25 cellular contexts compared by ENCODE assay signal in genomic region chr5:133912951-133913350, GRCh38.
"Had no signal": no experiment of that assay in that cellular context is flagged by ENCODE, and none has a peak within 500 bp of the region (broad histone marks: within the 10 kb centered on the region; RNA-seq: fewer than 3 reads in every experiment).

No MANE protein-coding gene starts in this region.

- H3K4me3 Mint-ChIP-seq: naive thymus-derived CD4-positive, alpha-beta T cell; natural killer cell treated with Interleukin-12 subunit alpha and Interleukin-12 subunit beta and Interleukin-15 and Interleukin-18, amount 100 ng/mL, for 72 hours; stimulated activated memory B cell treated with anti-CD40 and anti-IgM and Interleukin-4, amounts not matched to agents 10 μg/mL and 1 μg/mL and 100 μg/mL, for 72 hours; stimulated activated naive CD8-positive, alpha-beta T cell treated with anti-CD3 and anti-CD28 coated beads, Interleukin-15, amount 100 ng/mL, for 72 hours; type B pancreatic cell had no signal

- H3K27me3 ChIP-seq: right atrium auricular region, right lobe of liver, tibial nerve, uterus had no signal

- H3K4me1 ChIP-seq: parathyroid adenoma, psoas muscle, right atrium auricular region, tibial nerve, uterus had no signal

- H3K9ac ChIP-seq: parathyroid adenoma had no signal

- H3K9me3 Mint-ChIP-seq: naive thymus-derived CD4-positive, alpha-beta T cell; natural killer cell treated with Interleukin-12 subunit alpha and Interleukin-12 subunit beta and Interleukin-15 and Interleukin-18, amount 100 ng/mL, for 72 hours; stimulated activated memory B cell treated with anti-CD40 and anti-IgM and Interleukin-4, amounts not matched to agents 10 μg/mL and 1 μg/mL and 100 μg/mL, for 72 hours; stimulated activated naive CD8-positive, alpha-beta T cell treated with anti-CD3 and anti-CD28 coated beads, Interleukin-15, amount 100 ng/mL, for 72 hours; type B pancreatic cell had no signal

- H3K27ac Mint-ChIP-seq: naive thymus-derived CD4-positive, alpha-beta T cell; natural killer cell treated with Interleukin-12 subunit alpha and Interleukin-12 subunit beta and Interleukin-15 and Interleukin-18, amount 100 ng/mL, for 72 hours; stimulated activated memory B cell treated with anti-CD40 and anti-IgM and Interleukin-4, amounts not matched to agents 10 μg/mL and 1 μg/mL and 100 μg/mL, for 72 hours; type B pancreatic cell had no signal

- H3K36me3 Mint-ChIP-seq: naive thymus-derived CD4-positive, alpha-beta T cell; natural killer cell treated with Interleukin-12 subunit alpha and Interleukin-12 subunit beta and Interleukin-15 and Interleukin-18, amount 100 ng/mL, for 72 hours; stimulated activated memory B cell treated with anti-CD40 and anti-IgM and Interleukin-4, amounts not matched to agents 10 μg/mL and 1 μg/mL and 100 μg/mL, for 72 hours; type B pancreatic cell had no signal

- H3K4me1 Mint-ChIP-seq: stimulated activated memory B cell treated with anti-CD40 and anti-IgM and Interleukin-4, amounts not matched to agents 10 μg/mL and 1 μg/mL and 100 μg/mL, for 72 hours had no signal

- H3K4me3 ChIP-seq: left ventricle myocardium inferior, lung, mucosa of descending colon, psoas muscle, right atrium auricular region, right lobe of liver, smooth muscle cell, tibial nerve, uterus had no signal

- H3K79me2 ChIP-seq: parathyroid adenoma had no signal

- H3K36me3 ChIP-seq: left ventricle myocardium inferior, right atrium auricular region, right lobe of liver, tibial nerve, uterus had no signal

- H3K27me3 Mint-ChIP-seq: natural killer cell treated with Interleukin-12 subunit alpha and Interleukin-12 subunit beta and Interleukin-15 and Interleukin-18, amount 100 ng/mL, for 72 hours; stimulated activated memory B cell treated with anti-CD40 and anti-IgM and Interleukin-4, amounts not matched to agents 10 μg/mL and 1 μg/mL and 100 μg/mL, for 72 hours; stimulated activated naive CD8-positive, alpha-beta T cell treated with anti-CD3 and anti-CD28 coated beads, Interleukin-15, amount 100 ng/mL, for 72 hours had no signal

- H3K9me3 ChIP-seq: left ventricle myocardium inferior, mucosa of descending colon, psoas muscle, right atrium auricular region, right lobe of liver, tibial nerve, uterus had no signal

- DNase-seq: hypothalamus; islet precursor cell; left ventricle myocardium inferior; mesendoderm; midbrain; mucosa of descending colon; naive thymus-derived CD4-positive, alpha-beta T cell; psoas muscle; right lobe of liver; stimulated activated CD4-positive, alpha-beta T cell treated with anti-CD3 and anti-CD28 coated beads, Interleukin-1b, Interleukin-23, amount 100 ng/mL, for 48 hours; stimulated activated CD4-positive, alpha-beta T cell treated with anti-CD3 and anti-CD28 coated beads, Interleukin-2, amount 100 ng/mL, for 48 hours; stimulated activated CD4-positive, alpha-beta T cell treated with anti-CD3 and anti-CD28 coated beads, Interleukin-4, amount 100 ng/mL, for 4 hours; stimulated activated CD8-positive, alpha-beta memory T cell treated with anti-CD3 and anti-CD28 coated beads, Interleukin-4, amount 100 ng/mL, for 48 hours; stimulated activated naive CD4-positive, alpha-beta T cell treated with Interleukin-2 at 50 U/mL for 16 hours; stimulated activated naive CD8-positive, alpha-beta T cell treated with anti-CD3 and anti-CD28 coated beads, Interleukin-15, amount 100 ng/mL, for 72 hours; substantia nigra; uterus had no signal

- H3K27ac ChIP-seq: left ventricle myocardium inferior, parathyroid adenoma, psoas muscle, right atrium auricular region, right lobe of liver, tibial nerve, uterus had no signal

- H3K4me2 ChIP-seq: smooth muscle cell had no signal

- ATAC-seq: mucosa of descending colon; naive thymus-derived CD4-positive, alpha-beta T cell; natural killer cell treated with Interleukin-12 subunit alpha and Interleukin-12 subunit beta and Interleukin-15 and Interleukin-18, amount 100 ng/mL, for 72 hours; psoas muscle; stimulated activated memory B cell treated with anti-CD40 and anti-IgM and Interleukin-4, amounts not matched to agents 10 μg/mL and 1 μg/mL and 100 μg/mL, for 72 hours; stimulated activated naive CD8-positive, alpha-beta T cell treated with anti-CD3 and anti-CD28 coated beads, Interleukin-15, amount 100 ng/mL, for 72 hours had no signal

- H2AFZ ChIP-seq: parathyroid adenoma had no signal
